In genomic region chr1:9009438-9010366, GRCh38 we compare ENCODE assay signal across 8 cellular contexts. TPM values are rescaled to one million over a fixed set of nuclear protein-coding genes. Genes with fewer than 3 reads are reported as not detected.
DNase-seq lines count a peak whose midpoint lies in the region; ATAC-seq and FAIRE-seq lines count a peak whose summit lies in the region.

No MANE protein-coding gene starts in this region.

- H3K4me1 Mint-ChIP-seq in naive B cell = peaks cover 32 to 66% (median 36%) of the 10 kb centered on the region in 3 donors

- ATAC-seq in naive B cell (ENCODE audit: low read depth in 2 of 2) = peak; percentile 23 to 53
- no peak for ATAC-seq in GM18517 (IDR thresholded peaks at IDR 0.05; ENCODE audit: unreplicated experiment)
- ATAC-seq in HG02885 (IDR thresholded peaks at IDR 0.05; ENCODE audit: poor library complexity, unreplicated experiment) = no peak

- H3K36me3 Mint-ChIP-seq in naive B cell = no peaks in the 10 kb centered on the region

- DNase-seq in NCI-H82 (lab: John Stamatoyannopoulos, UW) (peak; percentile 43), NCI-H82 treated with DMSO at 0.1 percent for 48 hours (lab: John Stamatoyannopoulos, UW; ENCODE audit: unreplicated experiment) (no peak), NCI-H526 (lab: John Stamatoyannopoulos, UW) (peak; percentile 98 to 99), cerebellar cortex (ENCODE audit: low spot score) (peak; percentile 24), naive B cell (no peak), RCC 7860 (ENCODE audit: low spot score) (no peak)

- peak overlapping the region in 1 of 6 donors; percentile 76 for H3K27ac Mint-ChIP-seq in naive B cell

- no peaks in the 10 kb centered on the region for H3K9me3 Mint-ChIP-seq in naive B cell

- H3K4me3 Mint-ChIP-seq in naive B cell = peak overlapping the region in 1 of 8 donors; percentile 2

- FAIRE-seq in RCC 7860 (lab: Jason Lieb, UNC) = no peak

- H3K27me3 Mint-ChIP-seq in naive B cell = peaks cover 0 to 15% (median 0%) of the 10 kb centered on the region in 3 donors

RNA-seq across cellular contexts. Expression of gene SLC2A7, which starts 16.5 kb away (rescaled TPM):
- not detected for polyA plus RNA-seq in naive B cell (ENCODE audit: low read depth in 6 of 6)

RNA-seq across cellular contexts. Expression of gene SLC2A5, which starts 59.7 kb away (rescaled TPM):
- 10 to 100 TPM in 5 of 6 donors, 1 to 10 TPM in 1; 7.5 to 24.8 (median 21.2) TPM for polyA plus RNA-seq in naive B cell (ENCODE audit: low read depth in 6 of 6)

Comparison
In these comparisons a context has a peak if more than half of its experiments do, and no peak if none do; other contexts are left out.
1. DNase-seq: peak in NCI-H82 (single experiment), NCI-H526 (2 of 2) and cerebellar cortex (single experiment); none in NCI-H82 treated with DMSO at 0.1 percent for 48 hours (single experiment), naive B cell (single experiment) and RCC 7860 (single experiment).
2. ATAC-seq: peak in naive B cell (2 of 2); none in GM18517 (single experiment) and HG02885 (single experiment).